In genomic region chr6:169912266-169913095, GRCh38 we compare ENCODE assay signal across 29 cellular contexts.
DNase-seq lines count a peak whose midpoint lies in the region; ATAC-seq and TF ChIP-seq lines count a peak whose summit lies in the region.
"Had no signal": no experiment of that assay in that cellular context is flagged by ENCODE, and none has a peak within 500 bp of the region (broad histone marks: within the 10 kb centered on the region; RNA-seq: fewer than 3 reads in every experiment).

No MANE protein-coding gene starts in this region.

- H3K27ac Mint-ChIP-seq in natural killer cell treated with Interleukin-12 subunit alpha and Interleukin-12 subunit beta and Interleukin-15 and Interleukin-18, amount 100 ng/mL, for 72 hours, result no peak overlapping the region
- no peak overlapping the region for H3K27ac Mint-ChIP-seq in natural killer cell
- H3K27ac Mint-ChIP-seq: activated naive CD4-positive, alpha-beta T cell treated with anti-CD3 and anti-CD28 coated beads, Interleukin-2, amount 50 U/mL, for 24 hours; H9; nephron progenitor cell; stimulated activated naive CD8-positive, alpha-beta T cell treated with anti-CD3 and anti-CD28 coated beads, Interleukin-15, Interleukin-2, amounts not matched to agents 100 ng/mL and 50 ng/mL, for 24 hours; T-helper 2 cell treated with Interferon-gamma antibody and Interleukin-4, amounts not matched to agents 5 μg/mL and 100 μg/mL, for 36 hours had no signal

- TF ChIP-seq CTCF in natural killer cell (IDR thresholded peaks at IDR 0.05) (no peak), fibroblast of mammary gland (conservative IDR thresholded peaks at IDR 0.05; ENCODE audit: control insufficient read depth, insufficient read depth, low read depth, low read length) (no peak), upper lobe of right lung (IDR thresholded peaks at IDR 0.05) (no peak)

- no peak overlapping the region for H3K27ac ChIP-seq in upper lobe of right lung
- H3K27ac ChIP-seq: A549, brain microvascular endothelial cell, pancreas, thyroid gland had no signal

- peaks cover 4% of the 10 kb centered on the region for H3K4me1 ChIP-seq in upper lobe of right lung
- H3K4me1 ChIP-seq: A549, BE2C, pancreas, thyroid gland had no signal

- intact Hi-C loops in natural killer cell (cut with micrococcal nuclease) (no loop called here), upper lobe of right lung (cut with DNase I) (no loop called here)

- peaks cover 4 to 10% of the 10 kb centered on the region in 2 donors for H3K4me1 Mint-ChIP-seq in natural killer cell treated with Interleukin-12 subunit alpha and Interleukin-12 subunit beta and Interleukin-15 and Interleukin-18, amount 100 ng/mL, for 72 hours (ENCODE audit: low read depth in 2 of 2)
- H3K4me1 Mint-ChIP-seq in natural killer cell, result peaks cover 15 to 18% of the 10 kb centered on the region in 2 donors

- H3K4me3 Mint-ChIP-seq in natural killer cell treated with Interleukin-12 subunit alpha and Interleukin-12 subunit beta and Interleukin-15 and Interleukin-18, amount 100 ng/mL, for 72 hours, result no peak overlapping the region
- no peak overlapping the region for H3K4me3 Mint-ChIP-seq in natural killer cell
- H3K4me3 Mint-ChIP-seq: activated naive CD4-positive, alpha-beta T cell treated with anti-CD3 and anti-CD28 coated beads, Interleukin-2, amount 50 U/mL, for 24 hours; H9; nephron progenitor cell; stimulated activated naive CD8-positive, alpha-beta T cell treated with anti-CD3 and anti-CD28 coated beads, Interleukin-15, Interleukin-2, amounts not matched to agents 100 ng/mL and 50 ng/mL, for 24 hours; T-helper 2 cell treated with Interferon-gamma antibody and Interleukin-4, amounts not matched to agents 5 μg/mL and 100 μg/mL, for 36 hours had no signal

- DNase-seq in natural killer cell treated with Interleukin-12 subunit alpha and Interleukin-12 subunit beta and Interleukin-15 and Interleukin-18, amount 100 ng/mL, for 72 hours (ENCODE audit: low spot score), result peak; percentile 20
- DNase-seq in natural killer cell, result no peak
- DNase-seq in NOMO-1 treated with DMSO at 0.1 percent for 48 hours (lab: John Stamatoyannopoulos, UW; ENCODE audit: unreplicated experiment), result peak; percentile 83
- peak; percentile 28 for DNase-seq in fibroblast of mammary gland (ENCODE audit: low read depth)
- DNase-seq in upper lobe of right lung, result peak; percentile 40
- DNase-seq in AG08395 (ENCODE audit: low spot score), result no peak
- DNase-seq in putamen (ENCODE audit: low spot score), result no peak
- DNase-seq: amniotic stem cell, BE2C, brain microvascular endothelial cell, COR-L47, H9, hypothalamus, left cardiac atrium, NCI-H1105 treated with DMSO at 0.1 percent for 48 hours, NCI-H187 treated with DMSO at 0.1 percent for 48 hours, NCI-H2171, NCI-H510A, nephron progenitor cell, pancreas, PC-3, thyroid gland had no signal

- no peaks in the 10 kb centered on the region for H3K9me3 Mint-ChIP-seq in natural killer cell treated with Interleukin-12 subunit alpha and Interleukin-12 subunit beta and Interleukin-15 and Interleukin-18, amount 100 ng/mL, for 72 hours
- no peaks in the 10 kb centered on the region for H3K9me3 Mint-ChIP-seq in natural killer cell
- H3K9me3 Mint-ChIP-seq: activated naive CD4-positive, alpha-beta T cell treated with anti-CD3 and anti-CD28 coated beads, Interleukin-2, amount 50 U/mL, for 24 hours; H9; nephron progenitor cell; stimulated activated naive CD8-positive, alpha-beta T cell treated with anti-CD3 and anti-CD28 coated beads, Interleukin-15, Interleukin-2, amounts not matched to agents 100 ng/mL and 50 ng/mL, for 24 hours; T-helper 2 cell treated with Interferon-gamma antibody and Interleukin-4, amounts not matched to agents 5 μg/mL and 100 μg/mL, for 36 hours had no signal

- H3K27me3 ChIP-seq in upper lobe of right lung, result no peaks in the 10 kb centered on the region
- H3K27me3 ChIP-seq: BE2C, brain microvascular endothelial cell, pancreas, thyroid gland had no signal

- H3K4me3 ChIP-seq in fibroblast of mammary gland (ENCODE audit: control insufficient read depth, low read depth, low read length) (no peak overlapping the region), upper lobe of right lung (no peak overlapping the region)
- H3K4me3 ChIP-seq: A549, pancreas, smooth muscle cell, thyroid gland had no signal

- no peak for ATAC-seq in natural killer cell treated with Interleukin-12 subunit alpha and Interleukin-12 subunit beta and Interleukin-15 and Interleukin-18, amount 100 ng/mL, for 72 hours
- no peak for ATAC-seq in natural killer cell
- ATAC-seq in upper lobe of right lung, result no peak
- no peak for ATAC-seq in HG03442 (IDR thresholded peaks at IDR 0.05; ENCODE audit: unreplicated experiment)
- ATAC-seq: A549, left cardiac atrium, pancreas, PC-3, Right ventricle myocardium inferior had no signal

- no peaks in the 10 kb centered on the region for H3K36me3 Mint-ChIP-seq in natural killer cell treated with Interleukin-12 subunit alpha and Interleukin-12 subunit beta and Interleukin-15 and Interleukin-18, amount 100 ng/mL, for 72 hours
- no peaks in the 10 kb centered on the region for H3K36me3 Mint-ChIP-seq in natural killer cell
- H3K36me3 Mint-ChIP-seq: activated naive CD4-positive, alpha-beta T cell treated with anti-CD3 and anti-CD28 coated beads, Interleukin-2, amount 50 U/mL, for 24 hours had no signal

- peaks cover 11% of the 10 kb centered on the region in 2 donors for H3K27me3 Mint-ChIP-seq in natural killer cell treated with Interleukin-12 subunit alpha and Interleukin-12 subunit beta and Interleukin-15 and Interleukin-18, amount 100 ng/mL, for 72 hours
- H3K27me3 Mint-ChIP-seq in natural killer cell (ENCODE audit: low read depth in 2 of 2), result peaks cover 5 to 16% of the 10 kb centered on the region in 2 donors
- H3K27me3 Mint-ChIP-seq: activated naive CD4-positive, alpha-beta T cell treated with anti-CD3 and anti-CD28 coated beads, Interleukin-2, amount 50 U/mL, for 24 hours had no signal

- no peaks in the 10 kb centered on the region for H3K36me3 ChIP-seq in upper lobe of right lung
- H3K36me3 ChIP-seq: BE2C, brain microvascular endothelial cell, pancreas, thyroid gland had no signal

- H3K9me3 ChIP-seq in upper lobe of right lung, result no peaks in the 10 kb centered on the region
- H3K9me3 ChIP-seq: A549, BE2C, pancreas, thyroid gland had no signal

Comparison
In these comparisons a context has a peak if more than half of its experiments do, and no peak if none do; other contexts are left out.
1. DNase-seq: peak in natural killer cell treated with Interleukin-12 subunit alpha and Interleukin-12 subunit beta and Interleukin-15 and Interleukin-18, amount 100 ng/mL, for 72 hours (single experiment), NOMO-1 treated with DMSO at 0.1 percent for 48 hours (single experiment), fibroblast of mammary gland (single experiment) and upper lobe of right lung (single experiment); none in natural killer cell (single experiment), AG08395 (single experiment) and putamen (single experiment).